8 cellular contexts compared by ENCODE assay signal in the genomic region with DNA sequence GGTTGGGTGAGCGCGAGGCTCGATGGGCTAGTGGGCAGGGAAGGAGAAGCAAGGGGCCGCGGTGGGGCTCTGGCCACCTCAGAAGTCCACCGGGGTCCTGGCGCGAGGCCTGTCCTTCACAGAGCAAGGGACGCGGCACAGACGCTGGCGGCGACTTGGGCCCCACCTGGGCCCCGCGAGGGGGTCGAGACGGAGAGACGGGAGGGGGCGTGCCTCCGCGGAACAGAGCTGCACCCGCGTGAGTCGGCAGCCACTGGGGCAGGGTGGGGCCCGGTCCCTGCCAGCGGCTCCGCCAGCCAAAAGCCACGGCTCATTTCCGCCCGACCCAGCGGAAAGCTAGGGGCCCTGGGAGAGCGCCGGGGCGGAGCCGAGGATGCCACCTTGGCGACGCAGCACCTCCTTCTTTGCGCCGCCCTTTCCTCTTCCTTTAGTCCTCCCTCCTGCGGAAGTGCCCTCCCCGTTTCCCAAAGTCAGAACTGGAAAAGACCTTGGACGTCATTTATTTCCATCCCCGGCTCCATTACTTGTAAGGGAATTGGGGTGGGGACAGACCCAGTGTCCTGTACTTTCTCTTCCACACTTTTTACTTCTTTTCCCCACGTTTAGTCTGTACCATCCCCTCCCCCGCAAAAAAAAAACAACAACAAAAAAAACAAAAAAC. TPM values are rescaled to one million over a fixed set of nuclear protein-coding genes. Genes with fewer than 3 reads are reported as not detected.
DNase-seq lines count a peak whose midpoint lies in the region; ATAC-seq, FAIRE-seq and TF ChIP-seq lines count a peak whose summit lies in the region.

A gene (minus strand): TSS at position 307 of the 661 bp plus-strand sequence. CDS start 1,063 bp downstream, outside the sequence.

- no peaks in the 10 kb centered on the region for H3K9me3 Mint-ChIP-seq in nephron

- peak; percentile 98 for ATAC-seq in stimulated activated naive CD8-positive, alpha-beta T cell treated with anti-CD3 and anti-CD28 coated beads, Interleukin-15, Interleukin-2, amounts not matched to agents 100 U/mL and 50 U/mL, for 24 hours

- peaks cover 59% of the 10 kb centered on the region for H3K36me3 Mint-ChIP-seq in nephron (ENCODE audit: low read depth)

- peaks cover 5% of the 10 kb centered on the region for H3K36me3 ChIP-seq in MG63

- peak within 1 kb of the TSS; percentile 98 to 99 (median 99) for H3K27ac Mint-ChIP-seq in nephron

- H3K4me3 ChIP-seq in MG63 (peak within 1 kb of the TSS; percentile 74), fibroblast of pulmonary artery (replicated peaks; ENCODE audit: low read depth, low read length) (peak within 1 kb of the TSS; percentile 82)

- peaks cover 50% of the 10 kb centered on the region for H3K4me1 Mint-ChIP-seq in nephron

- DNase-seq in ELF-1 (ENCODE audit: low read depth, low spot score) (peak; percentile 92), H54 (ENCODE audit: insufficient read length, low spot score) (peak; percentile 97), MG63 (peak; percentile 93), SHP77 (lab: John Stamatoyannopoulos, UW) (peak; percentile 89 to 96), fibroblast of pulmonary artery (ENCODE audit: low read depth) (peak; percentile 96)
- DNase-seq in activated T-helper 9 cell treated with anti-CD3 and anti-CD28 coated beads, Interleukin-2, amount 50 U/mL, for 16 hours (ENCODE audit: low read depth) = peak; percentile 84
- peak; percentile 93 for DNase-seq in stimulated activated naive CD8-positive, alpha-beta T cell treated with anti-CD3 and anti-CD28 coated beads, Interleukin-15, Interleukin-2, amounts not matched to agents 100 U/mL and 50 U/mL, for 24 hours

- no peaks in the 10 kb centered on the region for H3K27me3 ChIP-seq in MG63

- H3K9me3 ChIP-seq in MG63 = no peaks in the 10 kb centered on the region

- no peaks in the 10 kb centered on the region for H3K27me3 Mint-ChIP-seq in nephron (ENCODE audit: low read depth)

- peak; percentile 78 for FAIRE-seq in H54 (lab: Jason Lieb, UNC)

- H3K4me3 Mint-ChIP-seq in nephron = peak within 1 kb of the TSS; percentile 96 to 98 (median 97)

- TF ChIP-seq CTCF in fibroblast of pulmonary artery (IDR thresholded peaks at IDR 0.05; ENCODE audit: low read length, missing control alignments) (no peak), nephron (IDR thresholded peaks at IDR 0.05; ENCODE audit: unreplicated experiment in 3 of 3) (no peak)

- TF ChIP-seq POLR2A in H54 (IDR thresholded peaks at IDR 0.05; ENCODE audit: low read depth, low read length) = peak; percentile 72

RNA-seq across cellular contexts. Expression of the gene that starts here (rescaled TPM):
- 7.6 and 10.8 TPM in 2 replicates for total RNA-seq in MG63 (2014; rRNA removed; shearing (Covaris generic); ENCODE audit: low replicate concordance)

Comparison
In these comparisons a context has a peak if more than half of its experiments do, and no peak if none do; other contexts are left out.
1. Peak in every context shown above with its lines: DNase-seq, ATAC-seq and H3K4me3 ChIP-seq.